Comparison of ENCODE assay signal across 1 cellular context in genomic region chr4:40576651-40577480, GRCh38.
A peak's percentile ranks its signal among the peaks of the same experiment; 100 is the strongest.
TF ChIP-seq lines count a peak whose summit lies in the region.

No MANE protein-coding gene starts in this region.

TF ChIP-seq in K562, 482 proteins besides CTCF, POLR2A, EP300 and RAD21 (continued from another document):
- TF ChIP-seq MGA (IDR thresholded peaks at IDR 0.05) (no peak), ETS1 (conservative IDR thresholded peaks at IDR 0.05; ENCODE audit: control insufficient read depth, low read depth, low read length) (no peak), HMBOX1 (IDR thresholded peaks at IDR 0.05) (peak; percentile 39; the same call in 1 of the 2 replicates), ZNF318 (IDR thresholded peaks at IDR 0.05; ENCODE audit: borderline replicate concordance in 1 of 2, low read depth in 1 of 2) (0 out of 4 replicates have a peak, but pooled peaks of 1 of the 2 experiments have one; percentile 35), MYBL2 (IDR thresholded peaks at IDR 0.05; ENCODE audit: low read depth) (no peak), MYBL2 (CRISPR knock-in tag; IDR thresholded peaks at IDR 0.05; ENCODE audit: borderline replicate concordance) (no peak), MECOM (CRISPR knock-in tag; IDR thresholded peaks at IDR 0.05) (no peak), POLR3A (IDR thresholded peaks at IDR 0.05; ENCODE audit: borderline replicate concordance, extremely low read depth, insufficient read depth, insufficient read length) (no peak), NFYB (IDR thresholded peaks at IDR 0.05; ENCODE audit: extremely low read depth, insufficient read length) (no peak), U2AF1 (optimal IDR thresholded peaks at IDR 0.05; ENCODE audit: low read depth, low read length) (no peak), ARNT (IDR thresholded peaks at IDR 0.05) (no peak), ZFP30 (CRISPR knock-in tag; IDR thresholded peaks at IDR 0.05; ENCODE audit: borderline replicate concordance) (no peak), FOXK2 (conservative IDR thresholded peaks at IDR 0.05 in 1 of 2, IDR thresholded peaks at IDR 0.05 in 1 of 2; ENCODE audit: low read depth in 2 of 2) (peak; percentile 52; a peak in 3 of 4 replicates), CTBP1 (IDR thresholded peaks at IDR 0.05; ENCODE audit: borderline replicate concordance) (peak; percentile 90), ADNP (tag; IDR thresholded peaks at IDR 0.05) (peak; percentile 92), SIN3B (IDR thresholded peaks at IDR 0.05; ENCODE audit: low read depth) (no peak), GTF2A2 (tag; IDR thresholded peaks at IDR 0.05) (no peak), CREBBP (IDR thresholded peaks at IDR 0.05; ENCODE audit: low read depth, low read length) (no peak), SNIP1 (IDR thresholded peaks at IDR 0.05; ENCODE audit: low read depth) (no peak), SMARCC2 (IDR thresholded peaks at IDR 0.05; ENCODE audit: low read depth) (no peak), MAFK (IDR thresholded peaks at IDR 0.05; ENCODE audit: low read length) (peak; percentile 37; the same call in 1 of the 2 replicates), RBM17 (IDR thresholded peaks at IDR 0.05; ENCODE audit: borderline replicate concordance, low read depth, low read length) (no peak), BCOR (IDR thresholded peaks at IDR 0.05) (peak; percentile 92), EGR1 (conservative IDR thresholded peaks at IDR 0.05) (peak; percentile 57; the same call in 1 of the 2 replicates), ZC3H8 (IDR thresholded peaks at IDR 0.05) (no peak), NONO (IDR thresholded peaks at IDR 0.05; ENCODE audit: low read depth in 2 of 2, low read length in 1 of 2) (no peak), KDM1A (IDR thresholded peaks at IDR 0.05) (peak; percentile 60 to 80), FOXJ2 (tag; IDR thresholded peaks at IDR 0.05) (peak; percentile 95), EWSR1 (IDR thresholded peaks at IDR 0.05; ENCODE audit: borderline replicate concordance, low read depth, partially characterized antibody) (no peak), RBBP5 (IDR thresholded peaks at IDR 0.05; ENCODE audit: borderline replicate concordance, insufficient read depth, low read length, poor library complexity, severe bottlenecking) (no peak), HNRNPK (IDR thresholded peaks at IDR 0.05; ENCODE audit: low read depth, low read length, poor library complexity, severe bottlenecking) (no peak), ZNF79 (CRISPR knock-in tag; IDR thresholded peaks at IDR 0.05; ENCODE audit: low read depth) (no peak), BRD4 (IDR thresholded peaks at IDR 0.05) (no peak), MEIS2 (IDR thresholded peaks at IDR 0.05; ENCODE audit: partially characterized antibody) (no peak), IRF1 (CRISPR knock-in tag; IDR thresholded peaks at IDR 0.05; ENCODE audit: borderline replicate concordance) (no peak), IRF2 (CRISPR knock-in tag; IDR thresholded peaks at IDR 0.05) (no peak)
